ENCODE assay signal across 8 cellular contexts in the genomic region with DNA sequence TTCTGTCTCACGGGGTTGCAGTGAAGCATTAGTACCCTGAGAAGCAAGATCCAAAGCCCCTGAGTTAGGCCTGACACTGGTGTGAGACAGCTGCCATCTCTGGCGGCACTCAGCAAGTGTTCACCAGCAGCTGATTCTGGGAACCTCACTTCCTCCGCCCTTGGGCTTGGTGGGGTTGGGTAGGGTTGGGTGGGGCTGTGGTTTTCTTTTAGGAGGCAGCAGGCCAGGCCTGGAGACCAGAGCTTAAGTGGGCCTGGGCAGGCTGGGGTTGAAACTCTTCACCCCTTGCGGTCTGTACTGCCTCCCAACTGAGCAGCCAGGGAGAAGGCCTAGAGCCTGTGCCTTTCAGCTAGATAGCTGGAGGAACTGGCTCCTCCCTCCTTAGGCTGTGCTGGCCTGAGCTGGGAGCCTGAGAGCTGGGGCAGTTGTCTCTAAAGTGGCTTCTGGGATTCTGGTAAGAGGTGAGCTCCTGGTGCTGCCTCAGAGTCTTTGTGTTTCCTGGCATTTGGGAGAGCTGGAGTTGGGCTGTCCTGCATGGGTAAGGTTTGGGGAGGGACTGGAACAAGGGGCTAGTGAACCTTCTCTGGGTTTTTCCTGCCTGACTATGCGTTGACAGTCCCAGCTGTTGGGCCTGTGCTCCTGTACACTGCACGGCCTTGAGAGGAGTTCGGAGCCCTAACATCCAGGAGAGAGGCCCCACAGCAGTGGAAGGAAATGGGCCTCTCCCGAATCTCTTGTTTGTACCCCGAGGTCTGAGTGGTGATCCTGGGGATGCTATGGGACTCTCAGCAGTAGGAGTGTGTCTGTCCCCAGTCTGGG. TPM values are rescaled to one million over a fixed set of nuclear protein-coding genes. Genes with fewer than 3 reads are reported as not detected.
DNase-seq lines count a peak whose midpoint lies in the region; ATAC-seq, FAIRE-seq and TF ChIP-seq lines count a peak whose summit lies in the region.

No MANE protein-coding gene starts in this region.

- no peaks in the 10 kb centered on the region for H3K36me3 ChIP-seq in Caco-2 (ENCODE audit: control insufficient read depth, insufficient read depth, low read length)
- peaks cover 50% of the 10 kb centered on the region for H3K36me3 ChIP-seq in K562 (ENCODE audit: control insufficient read depth, insufficient read depth, low read length)
- no peaks in the 10 kb centered on the region for H3K36me3 ChIP-seq in kidney (ENCODE audit: control insufficient read depth in 1 of 2, insufficient read depth in 2 of 2, low read length in 2 of 2)

- peak overlapping the region; percentile 56 for H3K4me2 ChIP-seq in K562 (ENCODE audit: insufficient read depth, low read length)

- no peak for DNase-seq in Caco-2
- peak in 2 of 3 donors; percentile 37 to 50 for DNase-seq in T-helper 17 cell
- DNase-seq in K562 (ENCODE audit: extremely low read depth in 1 of 4, low spot score in 3 of 4), result peak; percentile 84 to 96 (median 90)
- DNase-seq in kidney, result peak; percentile 82
- DNase-seq in stimulated activated CD8-positive, alpha-beta memory T cell treated with anti-CD3 and anti-CD28 coated beads, Interleukin-7, amount 100 ng/mL, for 48 hours (ENCODE audit: extremely low read depth in 1 of 2, low read depth in 1 of 2), result peak; percentile 65 to 73
- DNase-seq in D341Med (ENCODE audit: low spot score), result no peak

- no peak for TF ChIP-seq CTCF in Caco-2 (IDR thresholded peaks at IDR 0.05; ENCODE audit: insufficient read depth in 1 of 2, low read depth in 1 of 2, low read length in 1 of 2, severe bottlenecking in 1 of 2, unreplicated experiment in 1 of 2)
- TF ChIP-seq CTCF in K562 (IDR thresholded peaks at IDR 0.05 in 2 of 3, conservative IDR thresholded peaks at IDR 0.05 in 1 of 3; ENCODE audit: insufficient read depth in 2 of 3, low read depth in 1 of 3, low read length in 3 of 3), result peak; percentile 29 to 41 (median 31); a peak in 3 of 6 replicates
- TF ChIP-seq CTCF in kidney (IDR thresholded peaks at IDR 0.05; ENCODE audit: borderline replicate concordance, extremely low read depth, insufficient read depth), result no peak

- no peak for TF ChIP-seq POLR2A in K562 (conservative IDR thresholded peaks at IDR 0.05)

- no peak overlapping the region for H3K4me3 ChIP-seq in Caco-2 (ENCODE audit: low read depth, low read length)
- peak overlapping the region; percentile 3; the same call in 1 of the 2 replicates for H3K4me3 ChIP-seq in K562
- H3K4me3 ChIP-seq in kidney (ENCODE audit: low read length in 2 of 2), result peak overlapping the region in 1 of 2 donors; percentile 17

- no peaks in the 10 kb centered on the region for H3K9me3 Mint-ChIP-seq in Caco-2 (ENCODE audit: unreplicated experiment)

- peaks cover 33% of the 10 kb centered on the region for H4K20me1 ChIP-seq in K562 (replicated peaks; ENCODE audit: control insufficient read depth, insufficient read depth, low read length)

- FAIRE-seq in K562 (lab: Jason Lieb, UNC) (peak; percentile 99), kidney (lab: Jason Lieb, UNC) (no peak)

- no peak; the same call in 1 of the 2 replicates for TF ChIP-seq EP300 in K562 (IDR thresholded peaks at IDR 0.05; ENCODE audit: low read length)

- H3K27me3 Mint-ChIP-seq in Caco-2 (ENCODE audit: insufficient read depth, unreplicated experiment) (no peaks in the 10 kb centered on the region), T-helper 17 cell (no peaks in the 10 kb centered on the region)

- H3K9ac ChIP-seq in K562 (ENCODE audit: insufficient read depth in 1 of 2, low read depth in 2 of 2, low read length in 2 of 2) (peak overlapping the region; percentile 54 to 81), kidney (ENCODE audit: low read length in 2 of 2) (peak overlapping the region in 1 of 2 donors; percentile 37)

- no peaks in the 10 kb centered on the region for H3K9me3 ChIP-seq in Caco-2
- H3K9me3 ChIP-seq in T-helper 17 cell (ENCODE audit: control insufficient read depth, low read length, poor library complexity, severe bottlenecking), result no peaks in the 10 kb centered on the region
- no peaks in the 10 kb centered on the region for H3K9me3 ChIP-seq in K562 (replicated peaks; ENCODE audit: control insufficient read depth, insufficient read depth, low read depth, low read length)
- no peaks in the 10 kb centered on the region for H3K9me3 ChIP-seq in kidney (ENCODE audit: control insufficient read depth in 1 of 2, low read length in 2 of 2)

- peaks cover 56% of the 10 kb centered on the region for H3K4me1 Mint-ChIP-seq in Caco-2 (ENCODE audit: low read depth, unreplicated experiment)
- H3K4me1 Mint-ChIP-seq in T-helper 17 cell, result peaks cover 73% of the 10 kb centered on the region

- peak overlapping the region; percentile 16 for H3K4me3 Mint-ChIP-seq in Caco-2 (ENCODE audit: unreplicated experiment)
- H3K4me3 Mint-ChIP-seq in T-helper 17 cell, result peak overlapping the region; percentile 97

- intact Hi-C loops in Caco-2 (cut with micrococcal nuclease; ENCODE audit: unreplicated experiment), result no loop called here
- intact Hi-C loops in K562 (cut with micrococcal nuclease), result loop anchor here (2.0 kb wide), 2 partner anchors 38 to 46 kb away; no protein-coding TSS in a partner anchor
- intact Hi-C loops in kidney (cut with DNase I), result loop anchor here (5.0 kb wide), 1 partner anchor 43 kb away; no protein-coding TSS in a partner anchor

- no peak overlapping the region for H2AFZ ChIP-seq in K562 (ENCODE audit: low read depth, low read length)

- H3K27me3 ChIP-seq in Caco-2 (replicated peaks; ENCODE audit: control insufficient read depth, insufficient read depth, low read length), result no peaks in the 10 kb centered on the region
- H3K27me3 ChIP-seq in K562 (ENCODE audit: control insufficient read depth in 2 of 2, insufficient read depth in 2 of 2, low read length in 2 of 2), result no peaks in the 10 kb centered on the region

- BruUV-seq in Caco-2 (replicated peaks; lab: Mats Ljungman, UMichigan) (no TSS peak), K562 (replicated peaks; lab: Mats Ljungman, UMichigan) (no TSS peak)

- POLR2A ChIA-PET in Caco-2 (lab: Charles Lee), result interaction anchor here (1.7 kb wide), 1 partner anchor 46 kb away, joined by 10 read pairs; no protein-coding TSS in a partner anchor
- POLR2A ChIA-PET in K562 (lab: Yijun Ruan, JAX), result interaction anchor here (0.6 to 2.0 kb wide), 10 partner anchors 8 to 46 kb away, joined by 3 to 11 read pairs (median 4); no protein-coding TSS in a partner anchor

- 16% methylated on average over 9 of the region's 9 CpGs for WGBS in K562 (ENCODE audit: insufficient coverage, low coverage, missing lambda C conversion rate)

- H3K9me1 ChIP-seq in K562 (ENCODE audit: control insufficient read depth, insufficient read depth, low read length), result peaks cover 6% of the 10 kb centered on the region

- H3K27ac ChIP-seq in K562 (ENCODE audit: extremely low read depth, low read depth, low read length) (peak overlapping the region; percentile 72), kidney (ENCODE audit: low read depth in 2 of 2, low read length in 2 of 2) (peak overlapping the region; percentile 55 to 78)

- ATAC-seq in GM19397 (IDR thresholded peaks at IDR 0.05; ENCODE audit: unreplicated experiment), result peak; percentile 43
- peak; percentile 43 for ATAC-seq in HG03460 (IDR thresholded peaks at IDR 0.05; ENCODE audit: unreplicated experiment)
- peak; percentile 59 for ATAC-seq in T-helper 17 cell
- peak; percentile 83 for ATAC-seq in K562

- CTCF ChIA-PET in Caco-2 (lab: Charles Lee), result interaction anchor here (0.6 to 4.0 kb wide), 4 partner anchors 15 to 46 kb away, joined by 4 to 55 read pairs (median 13); no protein-coding TSS in a partner anchor
- CTCF ChIA-PET in K562 (lab: Yijun Ruan, JAX; ENCODE audit: low intra/inter-chr PET ratio), result no interaction called here

- H3K27ac Mint-ChIP-seq in Caco-2 (ENCODE audit: unreplicated experiment), result peak overlapping the region; percentile 70
- H3K27ac Mint-ChIP-seq in T-helper 17 cell, result peak overlapping the region; percentile 100

- H3K4me1 ChIP-seq in Caco-2 (peaks cover 76% of the 10 kb centered on the region), K562 (replicated peaks in 1 of 2; ENCODE audit: control insufficient read depth in 2 of 2, insufficient read depth in 2 of 2, low read length in 2 of 2) (peaks cover 80 to 82% of the 10 kb centered on the region in 2 experiments), kidney (ENCODE audit: control insufficient read depth in 1 of 2, insufficient read depth in 1 of 2, low read depth in 1 of 2, low read length in 2 of 2) (peaks cover 65 to 70% of the 10 kb centered on the region in 2 donors)

- H3K36me3 Mint-ChIP-seq in Caco-2 (ENCODE audit: insufficient read depth, unreplicated experiment) (peaks cover 56% of the 10 kb centered on the region), T-helper 17 cell (ENCODE audit: low read depth) (peaks cover 10% of the 10 kb centered on the region)

- in situ Hi-C loops in K562 (cut with MboI), result no loop called here

- 0 out of 4 replicates have a peak, but pooled peaks have one; percentile 8 to 12 for TF ChIP-seq RAD21 in K562 (CRISPR knock-in tag; conservative IDR thresholded peaks at IDR 0.05 in 1 of 2, IDR thresholded peaks at IDR 0.05 in 1 of 2)

- H3K79me2 ChIP-seq in K562 (ENCODE audit: control insufficient read depth, insufficient read depth, low read length), result peaks cover 99% of the 10 kb centered on the region

RNA-seq across cellular contexts. Expression of a gene that starts 5.1 kb away (rescaled TPM):
- 138 and 140 TPM in 2 replicates for total RNA-seq in Caco-2 (2022)
- total RNA-seq in T-helper 17 cell, result 100 to 1,000 TPM; 118 to 139 TPM
- total RNA-seq in K562 (2011; cell fraction: chromatin; rRNA removed; ENCODE audit: low replicate concordance), result 67.3 and 149 TPM in 2 replicates
- 99.9 and 106 TPM in 2 replicates for total RNA-seq in K562 (2011; cell fraction: nucleolus; rRNA removed)
- 117 and 138 TPM in 2 replicates for total RNA-seq in K562 (2011; cell fraction: nucleoplasm; rRNA removed)
- total RNA-seq in K562 (2014; rRNA removed), result 22.4 and 33.3 TPM in 2 replicates
- 19.0 and 23.3 TPM in 2 replicates for total RNA-seq in K562 (2014; rRNA removed; fragmentation: Illumina TruSeq; extraction: Trizol)
- total RNA-seq in K562 (2015; rRNA removed; fragmentation: Illumina TruSeq; extraction: Trizol), result 22.5 and 24.4 TPM in 2 replicates
- total RNA-seq in K562 (2021), result 89.2 and 92.9 TPM in 2 replicates
- 42.9 and 65.1 TPM in 2 replicates for polyA plus RNA-seq in K562 (2011; rRNA removed)
- polyA plus RNA-seq in K562 (2011; cell fraction: cytosol; rRNA removed), result 52.8 and 88.0 TPM in 2 replicates
- polyA plus RNA-seq in K562 (2011; cell fraction: nucleus; rRNA removed), result 52.2 and 85.9 TPM in 2 replicates
- 44.4 and 57.4 TPM in 2 replicates for polyA plus RNA-seq in K562 (2012)
- 65.0 and 66.6 TPM in 2 replicates for polyA plus RNA-seq in K562 (2014; fragmentation: Illumina TruSeq; extraction: Trizol)
- 1 to 10 TPM; 5.8 to 6.6 TPM for polyA plus RNA-seq in K562 (2014; fragmentation: Nextera tagmentation; extraction: Ambion mirVana)
- polyA plus RNA-seq in K562 (2014; rRNA removed), result 47.2 and 57.2 TPM in 2 replicates
- 21.6 and 45.5 TPM in 2 replicates for polyA minus RNA-seq in K562 (2011; rRNA and poly(A)+ RNA removed)
- polyA minus RNA-seq in K562 (2011; cell fraction: cytosol; rRNA and poly(A)+ RNA removed), result 28.6 and 45.2 TPM in 2 replicates
- polyA minus RNA-seq in K562 (2011; cell fraction: nucleus; rRNA and poly(A)+ RNA removed), result 20.1 and 21.1 TPM in 2 replicates
- 183 TPM for total RNA-seq in kidney
- 36.8 TPM for polyA plus RNA-seq in kidney (ENCODE audit: insufficient read depth, low read depth, low replicate concordance)

RNA-seq across cellular contexts. Expression of a gene that starts 50.9 kb away (rescaled TPM):
- total RNA-seq in Caco-2 (2022) (82.0 and 88.6 TPM in 2 replicates), T-helper 17 cell (1 to 10 TPM in 1 of 2 donors, under 1 TPM in 1; 0.94 to 1.5 TPM), K562 (2014; rRNA removed) (0.14 and 0.41 TPM in 2 replicates), K562 (2014; rRNA removed; fragmentation: Illumina TruSeq; extraction: Trizol) (0.64 and 0.84 TPM in 2 replicates), K562 (2015; rRNA removed; fragmentation: Illumina TruSeq; extraction: Trizol) (1.2 and 1.4 TPM in 2 replicates), K562 (2021) (0.71 and 0.87 TPM in 2 replicates), kidney (69.4 TPM)
- 0.28 and 1.1 TPM in 2 replicates for total RNA-seq in K562 (2011; cell fraction: chromatin; rRNA removed; ENCODE audit: low replicate concordance)
- 0.33 and 0.53 TPM in 2 replicates for total RNA-seq in K562 (2011; cell fraction: nucleolus; rRNA removed)
- 0.61 and 0.88 TPM in 2 replicates for total RNA-seq in K562 (2011; cell fraction: nucleoplasm; rRNA removed)
- polyA plus RNA-seq in K562 (2011; rRNA removed) (0.14 and 0.75 TPM in 2 replicates), K562 (2014; fragmentation: Illumina TruSeq; extraction: Trizol) (0.83 and 1.1 TPM in 2 replicates), K562 (2014; fragmentation: Nextera tagmentation; extraction: Ambion mirVana) (under 1 TPM; 0.17 to 0.53 TPM), K562 (2014; rRNA removed) (0.78 and 2.1 TPM in 2 replicates), kidney (ENCODE audit: insufficient read depth, low read depth, low replicate concordance) (101 TPM)
- polyA plus RNA-seq in K562 (2011; cell fraction: cytosol; rRNA removed), result 0.09 and 0.12 TPM in 2 replicates
- polyA plus RNA-seq in K562 (2011; cell fraction: nucleus; rRNA removed), result 0.11 TPM in 1 of 2 replicates, not detected in the other
- 1.1 and 1.7 TPM in 2 replicates for polyA plus RNA-seq in K562 (2012)
- polyA minus RNA-seq in K562 (2011; rRNA and poly(A)+ RNA removed), result 0.21 TPM in 1 of 2 replicates, not detected in the other
- polyA minus RNA-seq in K562 (2011; cell fraction: cytosol; rRNA and poly(A)+ RNA removed), result 0.38 and 0.55 TPM in 2 replicates
- 0.22 TPM in 1 of 2 replicates, not detected in the other for polyA minus RNA-seq in K562 (2011; cell fraction: nucleus; rRNA and poly(A)+ RNA removed)

Comparison
In these comparisons a context has a peak if more than half of its experiments do, and no peak if none do; other contexts are left out.
1. DNase-seq: peak in T-helper 17 cell (2 of 3), K562 (4 of 4), kidney (single experiment) and stimulated activated CD8-positive, alpha-beta memory T cell treated with anti-CD3 and anti-CD28 coated beads, Interleukin-7, amount 100 ng/mL, for 48 hours (2 of 2); none in Caco-2 (0 of 2) and D341Med (single experiment).
2. CTCF ChIP-seq: peak in K562 (3 of 3); none in Caco-2 (0 of 2) and kidney (single experiment).
3. RNA of a gene that starts 50.9 kb away (total RNA-seq): 82.0 to 88.6 TPM in Caco-2 and 69.4 TPM in kidney (single experiment); 0.94 to 1.5 TPM in T-helper 17 cell and 0.14 to 1.4 TPM in K562; every median in the first group is over 10 times any median in the second.
4. Peak in every context shown above with its lines, with median percentiles within 50 percentile points of each other: ATAC-seq.